27 cellular contexts compared by ENCODE assay signal in the genomic region with DNA sequence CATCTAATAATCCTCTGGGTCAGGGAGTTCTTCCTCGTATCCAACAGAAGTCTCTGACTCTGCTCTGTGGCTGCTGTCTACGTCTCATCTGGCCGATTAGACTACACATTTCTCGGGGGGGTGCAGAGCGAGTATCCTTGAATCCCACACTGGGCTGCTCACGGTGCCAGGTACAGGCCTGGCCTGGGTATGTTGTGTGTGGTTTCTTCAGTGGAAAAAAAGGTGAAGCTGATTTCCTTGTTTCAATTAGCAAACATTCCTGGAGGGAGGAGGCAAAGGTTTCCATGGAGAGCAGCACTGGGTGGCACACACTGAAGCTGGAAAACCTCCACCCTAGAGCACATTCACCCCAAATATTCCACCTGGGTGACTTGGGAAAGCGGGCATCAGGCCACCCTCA. TPM values are rescaled to one million over a fixed set of nuclear protein-coding genes. Genes with fewer than 3 reads are reported as not detected.
DNase-seq lines count a peak whose midpoint lies in the region; ATAC-seq and TF ChIP-seq lines count a peak whose summit lies in the region.
"Had no signal": no experiment of that assay in that cellular context is flagged by ENCODE, and none has a peak within 500 bp of the region (broad histone marks: within the 10 kb centered on the region; RNA-seq: fewer than 3 reads in every experiment).

No MANE protein-coding gene starts in this region.

- 41 to 59% methylated on average over 2 to 6 of the region's 7 CpGs for WGBS in esophagus squamous epithelium, 2 donors

- peaks cover 65% of the 10 kb centered on the region for H3K4me1 Mint-ChIP-seq in CD14-positive monocyte
- H3K4me1 Mint-ChIP-seq in stimulated activated memory B cell treated with anti-CD40 and anti-IgM and Interleukin-4, amounts not matched to agents 10 μg/mL and 1 μg/mL and 100 μg/mL, for 72 hours: peaks cover 13% of the 10 kb centered on the region
- H3K4me1 Mint-ChIP-seq: activated B cell treated with CpG ODN at 0.5 μM for 24 hours had no signal

- H3K9me3 Mint-ChIP-seq in CD14-positive monocyte: no peaks in the 10 kb centered on the region
- no peaks in the 10 kb centered on the region for H3K9me3 Mint-ChIP-seq in stimulated activated memory B cell treated with anti-CD40 and anti-IgM and Interleukin-4, amounts not matched to agents 10 μg/mL and 1 μg/mL and 100 μg/mL, for 72 hours
- H3K9me3 Mint-ChIP-seq: activated B cell treated with CpG ODN at 0.5 μM for 24 hours; activated naive CD4-positive, alpha-beta T cell treated with anti-CD3 and anti-CD28 coated beads for 36 hours; activated T-cell treated with anti-CD3 and anti-CD28 coated beads, Interleukin-2, amount 50 U/mL, for 4 hours; HFFc6; stimulated activated naive CD8-positive, alpha-beta T cell treated with anti-CD3 and anti-CD28 coated beads, Interleukin-15, amount 100 ng/mL, for 72 hours had no signal

- H3K36me3 ChIP-seq in WERI-Rb-1 (no peaks in the 10 kb centered on the region), esophagus squamous epithelium (no peaks in the 10 kb centered on the region)
- H3K36me3 ChIP-seq: upper lobe of left lung had no signal

- H3K4me3 Mint-ChIP-seq in CD14-positive monocyte: no peak overlapping the region
- no peak overlapping the region for H3K4me3 Mint-ChIP-seq in stimulated activated memory B cell treated with anti-CD40 and anti-IgM and Interleukin-4, amounts not matched to agents 10 μg/mL and 1 μg/mL and 100 μg/mL, for 72 hours
- H3K4me3 Mint-ChIP-seq: activated B cell treated with CpG ODN at 0.5 μM for 24 hours; activated naive CD4-positive, alpha-beta T cell treated with anti-CD3 and anti-CD28 coated beads for 36 hours; activated T-cell treated with anti-CD3 and anti-CD28 coated beads, Interleukin-2, amount 50 U/mL, for 4 hours; HFFc6; stimulated activated naive CD8-positive, alpha-beta T cell treated with anti-CD3 and anti-CD28 coated beads, Interleukin-15, amount 100 ng/mL, for 72 hours had no signal

- TF ChIP-seq CTCF in CD14-positive monocyte (IDR thresholded peaks at IDR 0.05): no peak
- TF ChIP-seq CTCF in WERI-Rb-1 (IDR thresholded peaks at IDR 0.05; ENCODE audit: low read depth, low read length): no peak
- TF ChIP-seq CTCF in esophagus squamous epithelium (IDR thresholded peaks at IDR 0.05): no peak
- TF ChIP-seq CTCF in omental fat pad (IDR thresholded peaks at IDR 0.05): no peak

- H3K9me3 ChIP-seq in WERI-Rb-1 (ENCODE audit: severe bottlenecking): peaks cover 3% of the 10 kb centered on the region
- H3K9me3 ChIP-seq in esophagus squamous epithelium: no peaks in the 10 kb centered on the region
- H3K9me3 ChIP-seq: upper lobe of left lung had no signal

- H3K27ac Mint-ChIP-seq in CD14-positive monocyte: peak overlapping the region in 5 of 7 donors; percentile 0 to 68 (median 12)
- no peak overlapping the region for H3K27ac Mint-ChIP-seq in stimulated activated memory B cell treated with anti-CD40 and anti-IgM and Interleukin-4, amounts not matched to agents 10 μg/mL and 1 μg/mL and 100 μg/mL, for 72 hours
- H3K27ac Mint-ChIP-seq: activated B cell treated with CpG ODN at 0.5 μM for 24 hours; activated naive CD4-positive, alpha-beta T cell treated with anti-CD3 and anti-CD28 coated beads for 36 hours; HFFc6 had no signal

- DNase-seq in CD14-positive monocyte (ENCODE audit: low spot score) (no peak), WERI-Rb-1 (peak; percentile 5), esophagus squamous epithelium (lab: John Stamatoyannopoulos, UW) (no peak), omental fat pad (ENCODE audit: low spot score) (no peak), erythroblast (lab: John Stamatoyannopoulos, UW) (no peak)
- DNase-seq: activated B cell treated with CpG ODN at 0.5 μM for 24 hours; activated CD4-positive, alpha-beta T cell treated with anti-CD3 and anti-CD28 coated beads, Interleukin-2, amount 50 U/mL, for 48 hours; activated naive CD4-positive, alpha-beta T cell treated with anti-CD3 and anti-CD28 coated beads for 36 hours; activated T-cell treated with anti-CD3 and anti-CD28 coated beads, Interleukin-2, amount 50 U/mL, for 4 hours; DND-41; effector memory CD4-positive, alpha-beta T cell; HFFc6; Karpas-422; left ventricle myocardium superior; NCI-H187; NCI-H748 treated with DMSO at 0.1 percent for 48 hours; stimulated activated CD4-positive, alpha-beta T cell treated with anti-CD3 and anti-CD28 coated beads, Interleukin-12 subunit alpha, Interleukin-12 subunit beta, amount 100 ng/mL, for 4 hours; stimulated activated CD4-positive, alpha-beta T cell treated with anti-CD3 and anti-CD28 coated beads, Interleukin-4, amount 100 ng/mL, for 4 hours; stimulated activated naive CD8-positive, alpha-beta T cell treated with anti-CD3 and anti-CD28 coated beads, Interleukin-15, amount 100 ng/mL, for 72 hours had no signal

- ATAC-seq in omental fat pad (ENCODE audit: low FRiP score) (peak; percentile 22), GM21825 (IDR thresholded peaks at IDR 0.05; ENCODE audit: unreplicated experiment) (no peak), HG03565 (IDR thresholded peaks at IDR 0.05; ENCODE audit: unreplicated experiment) (no peak)
- no peak for ATAC-seq in stimulated activated memory B cell treated with anti-CD40 and anti-IgM and Interleukin-4, amounts not matched to agents 10 μg/mL and 1 μg/mL and 100 μg/mL, for 72 hours
- ATAC-seq: activated T-cell treated with anti-CD3 and anti-CD28 coated beads, Interleukin-2, amount 50 U/mL, for 4 hours; GM12878; stimulated activated naive CD8-positive, alpha-beta T cell treated with anti-CD3 and anti-CD28 coated beads, Interleukin-15, amount 100 ng/mL, for 72 hours had no signal

- H3K27ac ChIP-seq in WERI-Rb-1: no peak overlapping the region
- H3K27ac ChIP-seq in esophagus squamous epithelium: peak overlapping the region; percentile 79 to 95 (median 88)

- H3K4me3 ChIP-seq in WERI-Rb-1 (ENCODE audit: low read depth, low read length) (no peak overlapping the region), esophagus squamous epithelium (no peak overlapping the region)
- H3K4me3 ChIP-seq: GM12878, upper lobe of left lung had no signal

- intact Hi-C loops in CD14-positive monocyte (cut with micrococcal nuclease): no loop called here
- intact Hi-C loops in esophagus squamous epithelium (cut with DNase I): no loop called here

- no peaks in the 10 kb centered on the region for H3K36me3 Mint-ChIP-seq in CD14-positive monocyte
- H3K36me3 Mint-ChIP-seq in stimulated activated memory B cell treated with anti-CD40 and anti-IgM and Interleukin-4, amounts not matched to agents 10 μg/mL and 1 μg/mL and 100 μg/mL, for 72 hours: no peaks in the 10 kb centered on the region

- peaks cover 31 to 66% (median 44%) of the 10 kb centered on the region in 3 donors for H3K4me1 ChIP-seq in esophagus squamous epithelium

- H3K27me3 ChIP-seq in WERI-Rb-1 (ENCODE audit: insufficient read depth, low read depth, severe bottlenecking) (no peaks in the 10 kb centered on the region), esophagus squamous epithelium (no peaks in the 10 kb centered on the region)
- H3K27me3 ChIP-seq: upper lobe of left lung had no signal

- no peaks in the 10 kb centered on the region for H3K27me3 Mint-ChIP-seq in CD14-positive monocyte (ENCODE audit: low read depth in 3 of 3)
- no peaks in the 10 kb centered on the region for H3K27me3 Mint-ChIP-seq in stimulated activated memory B cell treated with anti-CD40 and anti-IgM and Interleukin-4, amounts not matched to agents 10 μg/mL and 1 μg/mL and 100 μg/mL, for 72 hours
- H3K27me3 Mint-ChIP-seq: activated B cell treated with CpG ODN at 0.5 μM for 24 hours had no signal

- no peak for TF ChIP-seq POLR2A in esophagus squamous epithelium (IDR thresholded peaks at IDR 0.05)
- TF ChIP-seq POLR2A in erythroblast (IDR thresholded peaks at IDR 0.05; ENCODE audit: low read length): no peak

RNA-seq across cellular contexts. Expression of gene RAB7B, which starts 2.0 kb away (rescaled TPM):
- under 1 TPM; 0.41 to 0.52 TPM for polyA plus RNA-seq in CD14-positive monocyte
- total RNA-seq in esophagus squamous epithelium: 10 to 100 TPM; 15.8 to 24.2 (median 21.4) TPM
- 10 to 100 TPM in 2 of 4 donors, 1 to 10 TPM in 2; 3.2 to 62.0 (median 16.6) TPM for total RNA-seq in omental fat pad
- total RNA-seq: activated B cell treated with CpG ODN at 0.5 μM for 24 hours; activated naive CD4-positive, alpha-beta T cell treated with anti-CD3 and anti-CD28 coated beads for 36 hours; glomerular endothelial cell; GM12878 had no signal

RNA-seq across cellular contexts. Expression of gene CTSE, which starts 18.5 kb away (rescaled TPM):
- polyA plus RNA-seq in CD14-positive monocyte: not detected
- total RNA-seq in esophagus squamous epithelium (under 1 TPM in 3 of 4 donors, not detected in 1; 0.32 to 0.48 (median 0.38) TPM), omental fat pad (not detected)
- total RNA-seq: activated B cell treated with CpG ODN at 0.5 μM for 24 hours; activated naive CD4-positive, alpha-beta T cell treated with anti-CD3 and anti-CD28 coated beads for 36 hours; fibroblast of lung; glomerular endothelial cell; HFFc6 had no signal
- polyA plus RNA-seq: BJ, fibroblast of lung, GM12878 had no signal

RNA-seq across cellular contexts. Expression of gene RHEX, which starts 47.7 kb away (rescaled TPM):
- polyA plus RNA-seq in CD14-positive monocyte: not detected
- total RNA-seq in esophagus squamous epithelium (10 to 100 TPM in 1 of 4 donors, 1 to 10 TPM in 1, under 1 TPM in 1, not detected in 1; 0.72 to 21.9 (median 4.5) TPM), omental fat pad (1 to 10 TPM; 1.1 to 5.4 (median 1.8) TPM)
- total RNA-seq: activated naive CD4-positive, alpha-beta T cell treated with anti-CD3 and anti-CD28 coated beads for 36 hours; activated T-cell treated with anti-CD3 and anti-CD28 coated beads, Interleukin-2, amount 50 U/mL, for 4 hours; fibroblast of lung; glomerular endothelial cell; HFFc6 had no signal
- polyA plus RNA-seq: BJ, fibroblast of lung had no signal
